ENCODE assay signal across 8 cellular contexts in genomic region chrX:17242470-17242869, GRCh38.
A peak's percentile ranks its signal among the peaks of the same experiment; 100 is the strongest.
DNase-seq lines count a peak whose midpoint lies in the region; ATAC-seq and TF ChIP-seq lines count a peak whose summit lies in the region.

No MANE protein-coding gene starts in this region.

- H3K4me3 ChIP-seq in CD4-positive, alpha-beta memory T cell (ENCODE audit: low read length in 2 of 2) = no peak overlapping the region
- no peak overlapping the region for H3K4me3 ChIP-seq in foreskin fibroblast (ENCODE audit: low read depth in 1 of 2, low read length in 2 of 2)

- peaks cover 0 to 3% (median 0%) of the 10 kb centered on the region in 8 donors for H3K9me3 Mint-ChIP-seq in CD4-positive, alpha-beta memory T cell
- H3K9me3 Mint-ChIP-seq in activated CD4-positive, alpha-beta T cell treated with anti-CD3 and anti-CD28 coated beads, Interleukin-2, amount 10 ng/mL, durations not matched to agents 7 days and 5 days = no peaks in the 10 kb centered on the region

- no peaks in the 10 kb centered on the region for H3K9me3 ChIP-seq in CD4-positive, alpha-beta memory T cell (ENCODE audit: control insufficient read depth in 1 of 2, low read length in 2 of 2)

- CTCF ChIA-PET in CD4-positive, alpha-beta memory T cell (lab: Charles Lee; ENCODE audit: partially characterized antibody) = interaction anchor here (1.0 to 2.5 kb wide), 7 partner anchors 10 to 1138 kb away, joined by 3 to 16 read pairs (median 4); no protein-coding TSS in a partner anchor
- CTCF ChIA-PET in activated CD4-positive, alpha-beta T cell treated with anti-CD3 and anti-CD28 coated beads, Interleukin-2, amount 10 ng/mL, durations not matched to agents 7 days and 5 days (lab: Charles Lee) = interaction anchor here (1.4 kb wide), 1 partner anchor 10 kb away, joined by 3 read pairs; no protein-coding TSS in a partner anchor

- H3K27ac ChIP-seq in CD4-positive, alpha-beta memory T cell (ENCODE audit: low read depth, low read length) = no peak overlapping the region

- H3K4me3 Mint-ChIP-seq in CD4-positive, alpha-beta memory T cell = no peak overlapping the region
- H3K4me3 Mint-ChIP-seq in activated CD4-positive, alpha-beta T cell treated with anti-CD3 and anti-CD28 coated beads, Interleukin-2, amount 10 ng/mL, durations not matched to agents 7 days and 5 days = no peak overlapping the region

- no peak overlapping the region for H3K27ac Mint-ChIP-seq in CD4-positive, alpha-beta memory T cell
- H3K27ac Mint-ChIP-seq in activated CD4-positive, alpha-beta T cell treated with anti-CD3 and anti-CD28 coated beads, Interleukin-2, amount 10 ng/mL, durations not matched to agents 7 days and 5 days = no peak overlapping the region

- peaks cover 0 to 4% of the 10 kb centered on the region in 2 donors for H3K27me3 Mint-ChIP-seq in CD4-positive, alpha-beta memory T cell
- H3K27me3 Mint-ChIP-seq in activated CD4-positive, alpha-beta T cell treated with anti-CD3 and anti-CD28 coated beads, Interleukin-2, amount 10 ng/mL, durations not matched to agents 7 days and 5 days = no peaks in the 10 kb centered on the region

- H3K27me3 ChIP-seq in CD4-positive, alpha-beta memory T cell (ENCODE audit: insufficient read depth, low read length) = no peaks in the 10 kb centered on the region

- intact Hi-C loops in CD4-positive, alpha-beta memory T cell (cut with micrococcal nuclease) = loop anchor here (2.0 kb wide), 1 partner anchor 348 kb away; no protein-coding TSS in a partner anchor

- ATAC-seq in HG03108 (IDR thresholded peaks at IDR 0.05; ENCODE audit: unreplicated experiment) = no peak
- no peak for ATAC-seq in HG02884 (IDR thresholded peaks at IDR 0.05; ENCODE audit: unreplicated experiment)

- DNase-seq in CD4-positive, alpha-beta memory T cell = peak in 4 of 5 donors; percentile 7 to 29 (median 20)
- DNase-seq in GM20000 (ENCODE audit: low spot score) (peak; percentile 42), NCI-H2081 (lab: John Stamatoyannopoulos, UW) (peak; percentile 69 to 90), foreskin fibroblast (peak; percentile 28 to 69), pons (ENCODE audit: low spot score) (peak; percentile 53)
- peak; percentile 36 for DNase-seq in activated CD4-positive, alpha-beta T cell treated with anti-CD3 and anti-CD28 coated beads, Interleukin-2, amount 10 ng/mL, durations not matched to agents 7 days and 5 days

- no peaks in the 10 kb centered on the region for H3K36me3 ChIP-seq in CD4-positive, alpha-beta memory T cell (ENCODE audit: insufficient read depth, low read length)

- POLR2A ChIA-PET in CD4-positive, alpha-beta memory T cell (lab: Charles Lee; ENCODE audit: partially characterized antibody) = no interaction called here
- POLR2A ChIA-PET in activated CD4-positive, alpha-beta T cell treated with anti-CD3 and anti-CD28 coated beads, Interleukin-2, amount 10 ng/mL, durations not matched to agents 7 days and 5 days (lab: Charles Lee) = no interaction called here

- no peaks in the 10 kb centered on the region for H3K4me1 Mint-ChIP-seq in CD4-positive, alpha-beta memory T cell
- no peaks in the 10 kb centered on the region for H3K4me1 Mint-ChIP-seq in activated CD4-positive, alpha-beta T cell treated with anti-CD3 and anti-CD28 coated beads, Interleukin-2, amount 10 ng/mL, durations not matched to agents 7 days and 5 days

- H3K4me1 ChIP-seq in CD4-positive, alpha-beta memory T cell (ENCODE audit: insufficient read depth, low read length) = no peaks in the 10 kb centered on the region

- H3K36me3 Mint-ChIP-seq in CD4-positive, alpha-beta memory T cell = no peaks in the 10 kb centered on the region
- no peaks in the 10 kb centered on the region for H3K36me3 Mint-ChIP-seq in activated CD4-positive, alpha-beta T cell treated with anti-CD3 and anti-CD28 coated beads, Interleukin-2, amount 10 ng/mL, durations not matched to agents 7 days and 5 days (ENCODE audit: low read depth)

- peak; percentile 62 for TF ChIP-seq CTCF in GM20000 (IDR thresholded peaks at IDR 0.05; ENCODE audit: extremely low read depth, missing control alignments)
- peak; percentile 56 for TF ChIP-seq CTCF in foreskin fibroblast (IDR thresholded peaks at IDR 0.05; ENCODE audit: low read depth, low read length)

Comparison
In these comparisons a context has a peak if more than half of its experiments do, and no peak if none do; other contexts are left out.
1. DNase-seq: peak in every context shown above with its lines; median percentile 80 in NCI-H2081; 53 in pons; 48 in foreskin fibroblast; 42 in GM20000; 36 in activated CD4-positive, alpha-beta T cell treated with anti-CD3 and anti-CD28 coated beads, Interleukin-2, amount 10 ng/mL, durations not matched to agents 7 days and 5 days; 20 in CD4-positive, alpha-beta memory T cell.